In the genomic region with DNA sequence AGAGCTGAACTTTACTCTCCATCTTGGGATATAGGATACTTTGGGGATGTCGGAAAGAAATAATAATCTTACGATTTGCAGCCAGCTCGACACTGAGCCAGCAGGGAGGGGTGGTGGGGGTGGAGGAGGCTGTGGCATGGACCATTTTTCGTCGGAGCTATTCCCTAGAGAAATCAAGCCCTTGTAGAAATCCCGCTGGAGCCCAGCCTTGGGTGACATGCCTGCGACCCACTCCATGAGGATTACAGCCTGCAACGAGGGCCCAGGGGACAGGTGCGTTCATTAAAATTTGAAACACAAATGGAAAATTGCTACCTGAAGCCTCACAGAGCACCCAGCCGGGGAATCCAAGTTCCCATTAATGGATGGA, we compare ENCODE assay signal across 17 cellular contexts.
"Had no signal": no experiment of that assay in that cellular context is flagged by ENCODE, and none has a peak within 500 bp of the region (broad histone marks: within the 10 kb centered on the region; RNA-seq: fewer than 3 reads in every experiment).

No MANE protein-coding gene starts in this region.

- H3K4me3 Mint-ChIP-seq: activated CD4-positive, alpha-beta memory T cell treated with anti-CD3 and anti-CD28 coated beads for 36 hours; activated T-cell treated with anti-CD3 and anti-CD28 coated beads, Interleukin-2, amount 50 U/mL, for 4 hours; endodermal cell; mesothelial cell of epicardium had no signal

- ATAC-seq: activated T-cell treated with anti-CD3 and anti-CD28 coated beads, Interleukin-2, amount 50 U/mL, for 4 hours; sciatic nerve; stimulated activated naive CD8-positive, alpha-beta T cell treated with anti-CD3 and anti-CD28 coated beads, Interleukin-15, Interleukin-2, amounts not matched to agents 100 U/mL and 50 U/mL, for 24 hours had no signal

- H3K9me3 ChIP-seq: psoas muscle, suprapubic skin had no signal

- H3K27me3 ChIP-seq: suprapubic skin had no signal

- DNase-seq: activated CD4-positive, alpha-beta memory T cell treated with anti-CD3 and anti-CD28 coated beads for 36 hours; activated effector memory CD4-positive, alpha-beta T cell treated with Interleukin-2 at 50 U/mL for 16 hours; activated naive CD4-positive, alpha-beta T cell treated with anti-CD3 and anti-CD28 coated beads, Interleukin-2, amount 50 U/mL, for 16 hours; activated T-cell treated with anti-CD3 and anti-CD28 coated beads, Interleukin-2, amount 50 U/mL, for 4 hours; dorsolateral prefrontal cortex; endodermal cell; kidney glomerular epithelial cell; nephron progenitor cell; psoas muscle; stimulated activated naive CD8-positive, alpha-beta T cell treated with anti-CD3 and anti-CD28 coated beads, Interleukin-15, Interleukin-2, amounts not matched to agents 100 U/mL and 50 U/mL, for 24 hours; T-helper 1 cell; T1000; trophoblast cell had no signal

- H3K36me3 ChIP-seq: suprapubic skin had no signal

- H3K36me3 Mint-ChIP-seq: activated CD4-positive, alpha-beta memory T cell treated with anti-CD3 and anti-CD28 coated beads for 36 hours had no signal

- H3K4me3 ChIP-seq: dorsolateral prefrontal cortex, lung, psoas muscle, suprapubic skin had no signal

- H3K27ac ChIP-seq: suprapubic skin had no signal

- H3K27ac Mint-ChIP-seq: activated CD4-positive, alpha-beta memory T cell treated with anti-CD3 and anti-CD28 coated beads for 36 hours; endodermal cell; mesothelial cell of epicardium; nephron progenitor cell had no signal

- H3K9me3 Mint-ChIP-seq: activated CD4-positive, alpha-beta memory T cell treated with anti-CD3 and anti-CD28 coated beads for 36 hours; activated T-cell treated with anti-CD3 and anti-CD28 coated beads, Interleukin-2, amount 50 U/mL, for 4 hours; endodermal cell; mesothelial cell of epicardium; nephron progenitor cell had no signal
